Comparison of ENCODE assay signal across 1 cellular context in genomic region chr6:42366999-42367352, GRCh38.
TF ChIP-seq lines count a peak whose summit lies in the region.

No MANE protein-coding gene starts in this region.

TF ChIP-seq in GM23338, 12 proteins besides CTCF, POLR2A, EP300 and RAD21 (continued from another document):
- TF ChIP-seq ZNF462 (CRISPR knock-in tag; IDR thresholded peaks at IDR 0.05), result no peak
- TF ChIP-seq NANOG (IDR thresholded peaks at IDR 0.05; ENCODE audit: borderline replicate concordance), result no peak
- TF ChIP-seq JUNB (IDR thresholded peaks at IDR 0.05; ENCODE audit: unreplicated experiment), result no peak
- no peak for TF ChIP-seq CREB1 (CRISPR knock-in tag; IDR thresholded peaks at IDR 0.05; ENCODE audit: low read depth)
- no peak for TF ChIP-seq ZNF331 (CRISPR knock-in tag; IDR thresholded peaks at IDR 0.05; ENCODE audit: low read depth)
- TF ChIP-seq ETS1 (IDR thresholded peaks at IDR 0.05), result no peak
- no peak for TF ChIP-seq STAT1 (IDR thresholded peaks at IDR 0.05; ENCODE audit: unreplicated experiment)
- TF ChIP-seq, protein P1, sequence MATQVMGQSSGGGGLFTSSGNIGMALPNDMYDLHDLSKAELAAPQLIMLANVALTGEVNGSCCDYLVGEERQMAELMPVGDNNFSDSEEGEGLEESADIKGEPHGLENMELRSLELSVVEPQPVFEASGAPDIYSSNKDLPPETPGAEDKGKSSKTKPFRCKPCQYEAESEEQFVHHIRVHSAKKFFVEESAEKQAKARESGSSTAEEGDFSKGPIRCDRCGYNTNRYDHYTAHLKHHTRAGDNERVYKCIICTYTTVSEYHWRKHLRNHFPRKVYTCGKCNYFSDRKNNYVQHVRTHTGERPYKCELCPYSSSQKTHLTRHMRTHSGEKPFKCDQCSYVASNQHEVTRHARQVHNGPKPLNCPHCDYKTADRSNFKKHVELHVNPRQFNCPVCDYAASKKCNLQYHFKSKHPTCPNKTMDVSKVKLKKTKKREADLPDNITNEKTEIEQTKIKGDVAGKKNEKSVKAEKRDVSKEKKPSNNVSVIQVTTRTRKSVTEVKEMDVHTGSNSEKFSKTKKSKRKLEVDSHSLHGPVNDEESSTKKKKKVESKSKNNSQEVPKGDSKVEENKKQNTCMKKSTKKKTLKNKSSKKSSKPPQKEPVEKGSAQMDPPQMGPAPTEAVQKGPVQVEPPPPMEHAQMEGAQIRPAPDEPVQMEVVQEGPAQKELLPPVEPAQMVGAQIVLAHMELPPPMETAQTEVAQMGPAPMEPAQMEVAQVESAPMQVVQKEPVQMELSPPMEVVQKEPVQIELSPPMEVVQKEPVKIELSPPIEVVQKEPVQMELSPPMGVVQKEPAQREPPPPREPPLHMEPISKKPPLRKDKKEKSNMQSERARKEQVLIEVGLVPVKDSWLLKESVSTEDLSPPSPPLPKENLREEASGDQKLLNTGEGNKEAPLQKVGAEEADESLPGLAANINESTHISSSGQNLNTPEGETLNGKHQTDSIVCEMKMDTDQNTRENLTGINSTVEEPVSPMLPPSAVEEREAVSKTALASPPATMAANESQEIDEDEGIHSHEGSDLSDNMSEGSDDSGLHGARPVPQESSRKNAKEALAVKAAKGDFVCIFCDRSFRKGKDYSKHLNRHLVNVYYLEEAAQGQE (IDR thresholded peaks at IDR 0.05; ENCODE audit: unreplicated experiment), result no peak
